11 cellular contexts compared by ENCODE assay signal in genomic region chr11:46330887-46331652, GRCh38. TPM values are rescaled to one million over a fixed set of nuclear protein-coding genes. Genes with fewer than 3 reads are reported as not detected.
DNase-seq lines count a peak whose midpoint lies in the region; ATAC-seq and TF ChIP-seq lines count a peak whose summit lies in the region.
"Had no signal": no experiment of that assay in that cellular context is flagged by ENCODE, and none has a peak within 500 bp of the region (broad histone marks: within the 10 kb centered on the region; RNA-seq: fewer than 3 reads in every experiment).

No MANE protein-coding gene starts in this region.

- H3K27ac Mint-ChIP-seq in activated B cell treated with CpG ODN at 0.5 μM for 24 hours (no peak overlapping the region), neural progenitor cell (peak overlapping the region; percentile 98), Calu3 (ENCODE audit: unreplicated experiment) (no peak overlapping the region)

- peaks cover 10% of the 10 kb centered on the region for H3K4me1 Mint-ChIP-seq in activated B cell treated with CpG ODN at 0.5 μM for 24 hours
- H3K4me1 Mint-ChIP-seq in neural progenitor cell, result peaks cover 56% of the 10 kb centered on the region
- peaks cover 13% of the 10 kb centered on the region for H3K4me1 Mint-ChIP-seq in Calu3 (ENCODE audit: low read depth, unreplicated experiment)

- ATAC-seq in activated B cell treated with CpG ODN at 0.5 μM for 24 hours (ENCODE audit: low read depth), result no peak
- no peak for ATAC-seq in HG03460 (IDR thresholded peaks at IDR 0.05; ENCODE audit: unreplicated experiment)

- no peaks in the 10 kb centered on the region for H3K36me3 ChIP-seq in neural progenitor cell
- no peaks in the 10 kb centered on the region for H3K36me3 ChIP-seq in colonic mucosa

- no peaks in the 10 kb centered on the region for H4K20me1 ChIP-seq in neural progenitor cell (ENCODE audit: low read depth)

- H2AFZ ChIP-seq in neural progenitor cell (replicated peaks), result peak overlapping the region; percentile 28

- H3K9ac ChIP-seq in neural progenitor cell, result no peak overlapping the region
- no peak overlapping the region for H3K9ac ChIP-seq in colonic mucosa (ENCODE audit: low read depth in 2 of 2, low read length in 2 of 2)

- H3K4me1 ChIP-seq in neural progenitor cell, result peaks cover 45% of the 10 kb centered on the region
- peaks cover 8% of the 10 kb centered on the region for H3K4me1 ChIP-seq in colonic mucosa

- H3K4me3 Mint-ChIP-seq in activated B cell treated with CpG ODN at 0.5 μM for 24 hours (peak overlapping the region; percentile 42), neural progenitor cell (peak overlapping the region; percentile 71), Calu3 (ENCODE audit: low read depth, unreplicated experiment) (no peak overlapping the region)

- POLR2A ChIA-PET in activated B cell treated with CpG ODN at 0.5 μM for 24 hours (lab: Charles Lee), result no interaction called here

- peaks cover 48% of the 10 kb centered on the region for H3F3A ChIP-seq in neural progenitor cell (ENCODE audit: low read depth)

- H3K79me2 ChIP-seq in neural progenitor cell (ENCODE audit: low read depth), result no peaks in the 10 kb centered on the region

- H3K27ac ChIP-seq in neural progenitor cell (no peak overlapping the region), colonic mucosa (no peak overlapping the region)
- H3K27ac ChIP-seq: testis had no signal

- H3K27me3 ChIP-seq in neural progenitor cell (peaks cover 39% of the 10 kb centered on the region), colonic mucosa (peaks cover 31% of the 10 kb centered on the region)
- H3K27me3 ChIP-seq: testis had no signal

- H3K4me3 ChIP-seq in neural progenitor cell (peak overlapping the region; percentile 11), colonic mucosa (no peak overlapping the region)
- H3K4me3 ChIP-seq: testis had no signal

- H3K9me3 ChIP-seq in neural progenitor cell (ENCODE audit: low read depth) (no peaks in the 10 kb centered on the region), colonic mucosa (no peaks in the 10 kb centered on the region)
- H3K9me3 ChIP-seq: testis had no signal

- intact Hi-C loops in activated B cell treated with CpG ODN at 0.5 μM for 24 hours (cut with micrococcal nuclease) (no loop called here), Calu3 (cut with micrococcal nuclease; ENCODE audit: unreplicated experiment) (no loop called here), colonic mucosa (cut with DNase I) (no loop called here)

- peaks cover 62% of the 10 kb centered on the region for H3K27me3 Mint-ChIP-seq in activated B cell treated with CpG ODN at 0.5 μM for 24 hours
- peaks cover 22% of the 10 kb centered on the region for H3K27me3 Mint-ChIP-seq in neural progenitor cell (ENCODE audit: insufficient read depth, low read depth)
- peaks cover 95% of the 10 kb centered on the region for H3K27me3 Mint-ChIP-seq in Calu3 (ENCODE audit: unreplicated experiment)

- DNase-seq in Kasumi-1 (lab: John Stamatoyannopoulos, UW), result peak; percentile 49 to 62
- no peak for DNase-seq in activated B cell treated with CpG ODN at 0.5 μM for 24 hours
- DNase-seq in amniotic epithelial cell (ENCODE audit: low read depth), result peak; percentile 71
- DNase-seq in neural progenitor cell (ENCODE audit: low spot score), result no peak
- no peak for DNase-seq in Calu3
- DNase-seq in NCI-H2029 (lab: John Stamatoyannopoulos, UW), result no peak
- DNase-seq in colonic mucosa, result no peak
- DNase-seq: NCI-H510A treated with DMSO at 0.1 percent for 48 hours, small intestine, testis had no signal

- H3K4me2 ChIP-seq in neural progenitor cell, result peak overlapping the region; percentile 74

- BruUV-seq in Calu3 (replicated peaks; lab: Mats Ljungman, UMichigan), result no TSS peak

- H3K9me3 Mint-ChIP-seq in activated B cell treated with CpG ODN at 0.5 μM for 24 hours, result no peaks in the 10 kb centered on the region
- no peaks in the 10 kb centered on the region for H3K9me3 Mint-ChIP-seq in neural progenitor cell
- H3K9me3 Mint-ChIP-seq in Calu3 (ENCODE audit: low read depth, unreplicated experiment), result no peaks in the 10 kb centered on the region

- H3K36me3 Mint-ChIP-seq in activated B cell treated with CpG ODN at 0.5 μM for 24 hours (ENCODE audit: low read depth) (no peaks in the 10 kb centered on the region), neural progenitor cell (no peaks in the 10 kb centered on the region), Calu3 (ENCODE audit: insufficient read depth, unreplicated experiment) (no peaks in the 10 kb centered on the region)

- CTCF ChIA-PET in activated B cell treated with CpG ODN at 0.5 μM for 24 hours (lab: Charles Lee) (interaction anchor here (1.0 to 1.1 kb wide), 2 partner anchors 9 to 15 kb away, joined by 3 to 4 read pairs; no protein-coding TSS in a partner anchor), Calu3 (lab: Charles Lee) (no interaction called here)

- TF ChIP-seq CTCF in activated B cell treated with CpG ODN at 0.5 μM for 24 hours (IDR thresholded peaks at IDR 0.05) (no peak), neural progenitor cell (IDR thresholded peaks at IDR 0.05) (no peak), Calu3 (IDR thresholded peaks at IDR 0.05; ENCODE audit: unreplicated experiment) (no peak), colonic mucosa (IDR thresholded peaks at IDR 0.05) (no peak)

RNA-seq across cellular contexts. Expression of gene DGKZ, which starts 16.2 kb away (rescaled TPM):
- total RNA-seq in activated B cell treated with CpG ODN at 0.5 μM for 24 hours (48.1 and 53.6 TPM in 2 replicates), neural progenitor cell (ENCODE audit: low replicate concordance) (12.5 and 55.5 TPM in 2 replicates), Calu3 (2022) (38.0 and 40.2 TPM in 2 replicates), colonic mucosa (10 to 100 TPM; 42.7 to 83.8 TPM)

RNA-seq across cellular contexts. Expression of gene MDK, which starts 50.4 kb away (rescaled TPM):
- 0.55 and 0.78 TPM in 2 replicates for total RNA-seq in activated B cell treated with CpG ODN at 0.5 μM for 24 hours
- 600 and 1,035 TPM in 2 replicates for total RNA-seq in neural progenitor cell (ENCODE audit: low replicate concordance)
- 74.9 and 139 TPM in 2 replicates for total RNA-seq in Calu3 (2022)
- total RNA-seq in colonic mucosa, result 10 to 100 TPM; 80.4 to 98.9 TPM

RNA-seq across cellular contexts. Expression of gene CREB3L1, which starts 53.6 kb away (rescaled TPM):
- total RNA-seq in activated B cell treated with CpG ODN at 0.5 μM for 24 hours (not detected in 2 replicates), neural progenitor cell (ENCODE audit: low replicate concordance) (0.43 and 1.7 TPM in 2 replicates), Calu3 (2022) (0.61 TPM in 1 of 2 replicates, not detected in the other), colonic mucosa (100 to 1,000 TPM; 143 to 150 TPM)

Comparison
In these comparisons a context has a peak if more than half of its experiments do, and no peak if none do; other contexts are left out.
1. DNase-seq: peak in Kasumi-1 (2 of 2) and amniotic epithelial cell (single experiment); none in activated B cell treated with CpG ODN at 0.5 μM for 24 hours (single experiment), neural progenitor cell (single experiment), Calu3 (single experiment), NCI-H2029 (single experiment) and colonic mucosa (single experiment).
2. RNA of gene MDK, which starts 50.4 kb away (total RNA-seq): 600 to 1,035 TPM in neural progenitor cell, 80.4 to 98.9 TPM in colonic mucosa and 74.9 to 139 TPM in Calu3; 0.55 to 0.78 TPM in activated B cell treated with CpG ODN at 0.5 μM for 24 hours; every median in the first group is over 10 times any median in the second.
3. RNA of gene CREB3L1, which starts 53.6 kb away (total RNA-seq): 143 to 150 TPM in colonic mucosa; 0.43 to 1.7 TPM in neural progenitor cell, 0.61 TPM in Calu3 and not detected in activated B cell treated with CpG ODN at 0.5 μM for 24 hours; every median in the first group is over 10 times any median in the second.